Comparison of ENCODE assay signal across 1 cellular context in genomic region chr12:4015225-4016076, GRCh38.
TF ChIP-seq lines count a peak whose summit lies in the region.

No MANE protein-coding gene starts in this region.

TF ChIP-seq in HEK293T, 16 proteins besides CTCF, POLR2A, EP300 and RAD21 (continued from another document):
- TF ChIP-seq, protein P1, sequence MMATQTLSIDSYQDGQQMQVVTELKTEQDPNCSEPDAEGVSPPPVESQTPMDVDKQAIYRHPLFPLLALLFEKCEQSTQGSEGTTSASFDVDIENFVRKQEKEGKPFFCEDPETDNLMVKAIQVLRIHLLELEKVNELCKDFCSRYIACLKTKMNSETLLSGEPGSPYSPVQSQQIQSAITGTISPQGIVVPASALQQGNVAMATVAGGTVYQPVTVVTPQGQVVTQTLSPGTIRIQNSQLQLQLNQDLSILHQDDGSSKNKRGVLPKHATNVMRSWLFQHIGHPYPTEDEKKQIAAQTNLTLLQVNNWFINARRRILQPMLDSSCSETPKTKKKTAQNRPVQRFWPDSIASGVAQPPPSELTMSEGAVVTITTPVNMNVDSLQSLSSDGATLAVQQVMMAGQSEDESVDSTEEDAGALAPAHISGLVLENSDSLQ (IDR thresholded peaks at IDR 0.05): no peak
- no peak for TF ChIP-seq FOXK2 (IDR thresholded peaks at IDR 0.05)
- no peak for TF ChIP-seq LEF1 (IDR thresholded peaks at IDR 0.05; ENCODE audit: borderline replicate concordance)
- no peak for TF ChIP-seq ELF4 (IDR thresholded peaks at IDR 0.05)
- TF ChIP-seq FOXM1 (IDR thresholded peaks at IDR 0.05; ENCODE audit: borderline replicate concordance): no peak
- no peak for TF ChIP-seq SUZ12 (IDR thresholded peaks at IDR 0.05)
- no peak for TF ChIP-seq L3MBTL2 (conservative IDR thresholded peaks at IDR 0.05)
- no peak for TF ChIP-seq HDGF (IDR thresholded peaks at IDR 0.05; ENCODE audit: borderline replicate concordance)
- TF ChIP-seq TARDBP (IDR thresholded peaks at IDR 0.05): no peak
- TF ChIP-seq ARNT (IDR thresholded peaks at IDR 0.05): no peak
- TF ChIP-seq SP1 (IDR thresholded peaks at IDR 0.05): no peak
- TF ChIP-seq CTBP1 (IDR thresholded peaks at IDR 0.05; ENCODE audit: borderline replicate concordance): no peak
